ENCODE assay signal across 9 cellular contexts in the genomic region with DNA sequence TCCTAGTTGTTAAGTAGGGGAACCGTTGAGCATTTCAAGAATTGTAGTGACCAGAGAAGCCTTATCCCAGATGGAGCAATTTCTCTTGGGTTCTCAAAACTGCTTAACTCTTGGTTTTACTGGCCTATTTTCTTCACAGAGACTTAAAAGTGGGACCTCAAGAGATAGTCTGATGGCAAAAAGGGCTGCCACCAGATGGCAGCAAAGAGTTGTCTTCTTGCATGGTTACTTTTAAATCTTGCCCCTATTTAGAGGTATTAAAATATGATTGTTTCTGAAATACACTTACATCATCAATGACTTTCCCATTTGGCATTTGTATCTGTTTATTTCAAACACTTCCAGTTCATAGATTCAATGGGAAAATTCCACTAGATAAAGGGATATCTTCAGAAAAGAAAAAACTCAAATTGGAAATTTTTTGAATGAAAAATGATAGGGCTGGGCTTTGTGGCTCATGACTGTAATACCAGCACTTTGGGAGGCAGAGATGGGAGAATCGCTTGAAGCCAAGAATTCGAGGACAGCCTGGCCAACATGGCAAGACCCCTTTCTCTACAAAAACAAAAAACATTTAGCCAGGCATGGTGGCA.
DNase-seq lines count a peak whose midpoint lies in the region; ATAC-seq, FAIRE-seq and TF ChIP-seq lines count a peak whose summit lies in the region.
"Had no signal": no experiment of that assay in that cellular context is flagged by ENCODE, and none has a peak within 500 bp of the region (broad histone marks: within the 10 kb centered on the region; RNA-seq: fewer than 3 reads in every experiment).

No MANE protein-coding gene starts in this region.

- H3K27me3 ChIP-seq in SU-DHL-6 (ENCODE audit: low read length) (no peaks in the 10 kb centered on the region), esophagus squamous epithelium (no peaks in the 10 kb centered on the region)

- no peak overlapping the region for H3K27ac Mint-ChIP-seq in neural crest cell (ENCODE audit: unreplicated experiment)
- H3K27ac Mint-ChIP-seq: naive thymus-derived CD8-positive, alpha-beta T cell had no signal

- ATAC-seq in GM18870 (IDR thresholded peaks at IDR 0.05; ENCODE audit: unreplicated experiment) = peak; percentile 75
- ATAC-seq in activated T-cell treated with anti-CD3 and anti-CD28 coated beads, Interleukin-2, amount 50 U/mL, for 4 hours = no peak
- ATAC-seq: naive thymus-derived CD8-positive, alpha-beta T cell had no signal

- DNase-seq in CD1c-positive myeloid dendritic cell (ENCODE audit: extremely low spot score) = peak; percentile 49
- DNase-seq in LoVo (ENCODE audit: low spot score) = peak; percentile 68
- no peak for DNase-seq in esophagus squamous epithelium (lab: John Stamatoyannopoulos, UW)
- DNase-seq in neural crest cell (ENCODE audit: low read depth, low spot score) = peak; percentile 51
- DNase-seq in HTR-8/SVneo (ENCODE audit: insufficient read length, low spot score) = no peak
- no peak for DNase-seq in activated T-cell treated with anti-CD3 and anti-CD28 coated beads, Interleukin-2, amount 50 U/mL, for 4 hours

- H3K4me3 ChIP-seq in SU-DHL-6 (ENCODE audit: insufficient read depth, low read length, poor library complexity, severe bottlenecking) = no peak overlapping the region
- H3K4me3 ChIP-seq in esophagus squamous epithelium = no peak overlapping the region

- no peak overlapping the region for H3K4me3 Mint-ChIP-seq in neural crest cell
- no peak overlapping the region for H3K4me3 Mint-ChIP-seq in activated T-cell treated with anti-CD3 and anti-CD28 coated beads, Interleukin-2, amount 50 U/mL, for 4 hours
- H3K4me3 Mint-ChIP-seq: naive thymus-derived CD8-positive, alpha-beta T cell had no signal

- no peak for FAIRE-seq in HTR-8/SVneo (lab: Jason Lieb, UNC)

- H3K27ac ChIP-seq in SU-DHL-6 (ENCODE audit: low read depth, low read length) (no peak overlapping the region), esophagus squamous epithelium (no peak overlapping the region)

- no peaks in the 10 kb centered on the region for H4K20me1 ChIP-seq in SU-DHL-6 (ENCODE audit: low read depth, low read length)

- H3K9me3 ChIP-seq in SU-DHL-6 (ENCODE audit: insufficient read depth, low read length) (no peaks in the 10 kb centered on the region), esophagus squamous epithelium (no peaks in the 10 kb centered on the region)

- H3F3A ChIP-seq in SU-DHL-6 (ENCODE audit: insufficient read depth) = no peaks in the 10 kb centered on the region

- intact Hi-C loops in esophagus squamous epithelium (cut with DNase I) = loop anchor here (5.0 kb wide), 1 partner anchor 300 kb away; no protein-coding TSS in a partner anchor

- H3K4me1 ChIP-seq in esophagus squamous epithelium = no peaks in the 10 kb centered on the region

- H3K9me2 ChIP-seq in SU-DHL-6 (replicated peaks; ENCODE audit: insufficient read depth, low read length) = no peaks in the 10 kb centered on the region

- no peaks in the 10 kb centered on the region for H3K79me2 ChIP-seq in SU-DHL-6 (ENCODE audit: insufficient read depth, low read length)

- no peaks in the 10 kb centered on the region for H3K9me3 Mint-ChIP-seq in neural crest cell
- H3K9me3 Mint-ChIP-seq in activated T-cell treated with anti-CD3 and anti-CD28 coated beads, Interleukin-2, amount 50 U/mL, for 4 hours = no peaks in the 10 kb centered on the region

- H3K36me3 ChIP-seq in SU-DHL-6 (ENCODE audit: low read length) (no peaks in the 10 kb centered on the region), esophagus squamous epithelium (no peaks in the 10 kb centered on the region)

- no peaks in the 10 kb centered on the region for H3K36me3 Mint-ChIP-seq in neural crest cell (ENCODE audit: low read depth)
- H3K36me3 Mint-ChIP-seq in activated T-cell treated with anti-CD3 and anti-CD28 coated beads, Interleukin-2, amount 50 U/mL, for 4 hours (ENCODE audit: insufficient read depth) = no peaks in the 10 kb centered on the region
- H3K36me3 Mint-ChIP-seq: naive thymus-derived CD8-positive, alpha-beta T cell had no signal

- no peak overlapping the region for H2AFZ ChIP-seq in SU-DHL-6 (ENCODE audit: low read depth, low read length, severe bottlenecking)

- TF ChIP-seq CTCF in SU-DHL-6 (IDR thresholded peaks at IDR 0.05; ENCODE audit: insufficient read depth, low read length, poor library complexity, severe bottlenecking) (peak; percentile 86), esophagus squamous epithelium (IDR thresholded peaks at IDR 0.05) (peak; percentile 35 to 76 (median 64)), neural crest cell (conservative IDR thresholded peaks at IDR 0.05) (peak; percentile 94)

- TF ChIP-seq POLR2A in esophagus squamous epithelium (IDR thresholded peaks at IDR 0.05) = no peak

- H3K4me2 ChIP-seq in SU-DHL-6 (ENCODE audit: low read depth, low read length, poor library complexity, severe bottlenecking) = no peak overlapping the region

- H3K9ac ChIP-seq in SU-DHL-6 (ENCODE audit: low read length) = no peak overlapping the region

- no peaks in the 10 kb centered on the region for H3K4me1 Mint-ChIP-seq in neural crest cell
- no peaks in the 10 kb centered on the region for H3K4me1 Mint-ChIP-seq in activated T-cell treated with anti-CD3 and anti-CD28 coated beads, Interleukin-2, amount 50 U/mL, for 4 hours (ENCODE audit: low read depth)
- H3K4me1 Mint-ChIP-seq: naive thymus-derived CD8-positive, alpha-beta T cell had no signal

- no peaks in the 10 kb centered on the region for H3K27me3 Mint-ChIP-seq in neural crest cell (ENCODE audit: low read depth)
- no peaks in the 10 kb centered on the region for H3K27me3 Mint-ChIP-seq in activated T-cell treated with anti-CD3 and anti-CD28 coated beads, Interleukin-2, amount 50 U/mL, for 4 hours (ENCODE audit: low read depth)

- WGBS in esophagus squamous epithelium, 2 donors = 26 to 56% methylated on average over 3 of the region's 3 CpGs

Comparison
In these comparisons a context has a peak if more than half of its experiments do, and no peak if none do; other contexts are left out.
1. DNase-seq: peak in CD1c-positive myeloid dendritic cell (single experiment), LoVo (single experiment) and neural crest cell (single experiment); none in esophagus squamous epithelium (single experiment), HTR-8/SVneo (single experiment) and activated T-cell treated with anti-CD3 and anti-CD28 coated beads, Interleukin-2, amount 50 U/mL, for 4 hours (single experiment).
2. Peak in every context shown above with its lines, with median percentiles within 50 percentile points of each other: CTCF ChIP-seq.